ENCODE assay signal across 14 cellular contexts in genomic region chr14:85702191-85702590, GRCh38.
"Had no signal": no experiment of that assay in that cellular context is flagged by ENCODE, and none has a peak within 500 bp of the region (broad histone marks: within the 10 kb centered on the region; RNA-seq: fewer than 3 reads in every experiment).

No MANE protein-coding gene starts in this region.

- H3K4me3 Mint-ChIP-seq: activated naive CD4-positive, alpha-beta T cell treated with anti-CD3 and anti-CD28 coated beads, Interleukin-2, amount 10 ng/mL, durations not matched to agents 7 days and 5 days; mesothelial cell of epicardium; stimulated activated naive B cell treated with anti-CD40 and anti-IgM and Interleukin-4, amounts not matched to agents 10 μg/mL and 1 μg/mL and 100 μg/mL, for 72 hours had no signal

- H3K27ac ChIP-seq: cardiac muscle cell, colonic mucosa, esophagus muscularis mucosa, thyroid gland had no signal

- H3K36me3 ChIP-seq: cardiac muscle cell, colonic mucosa, esophagus muscularis mucosa, thyroid gland had no signal

- ATAC-seq: stimulated activated naive B cell treated with anti-CD40 and anti-IgM and Interleukin-4, amounts not matched to agents 10 μg/mL and 1 μg/mL and 100 μg/mL, for 72 hours had no signal

- H3K9me3 ChIP-seq: colonic mucosa, esophagus muscularis mucosa, thyroid gland had no signal

- H3K4me1 Mint-ChIP-seq: activated naive CD4-positive, alpha-beta T cell treated with anti-CD3 and anti-CD28 coated beads, Interleukin-2, amount 10 ng/mL, durations not matched to agents 7 days and 5 days; stimulated activated naive B cell treated with anti-CD40 and anti-IgM and Interleukin-4, amounts not matched to agents 10 μg/mL and 1 μg/mL and 100 μg/mL, for 72 hours had no signal

- H3K4me1 ChIP-seq: colonic mucosa, esophagus muscularis mucosa, thyroid gland had no signal

- H3K4me3 ChIP-seq: cardiac muscle cell, colonic mucosa, esophagus muscularis mucosa, thyroid gland had no signal

- H3K27ac Mint-ChIP-seq: activated naive CD4-positive, alpha-beta T cell treated with anti-CD3 and anti-CD28 coated beads, Interleukin-2, amount 10 ng/mL, durations not matched to agents 7 days and 5 days; activated T-helper 2 cell treated with anti-CD3 and anti-CD28 coated beads, Interferon-gamma antibody, Interleukin-2, Interleukin-4, amounts not matched to agents 10 μg/mL and 5 μg/mL and 100 μg/mL, durations not matched to agents 14 hours and 24 hours and 36 hours; mesothelial cell of epicardium; stimulated activated naive B cell treated with anti-CD40 and anti-IgM and Interleukin-4, amounts not matched to agents 10 μg/mL and 1 μg/mL and 100 μg/mL, for 72 hours had no signal

- DNase-seq: activated CD4-positive, alpha-beta T cell treated with anti-CD3 and anti-CD28 coated beads, Interleukin-2, amount 50 U/mL, for 1 hour; activated naive CD4-positive, alpha-beta T cell treated with anti-CD3 and anti-CD28 coated beads, Interleukin-2, amount 10 ng/mL, durations not matched to agents 7 days and 5 days; activated T-cell treated with anti-CD3 and anti-CD28 coated beads for 4 hours; colonic mucosa; foreskin melanocyte; posterior cingulate gyrus; stimulated activated CD4-positive, alpha-beta T cell treated with anti-CD3 and anti-CD28 coated beads, Interleukin-15, amount 100 ng/mL, for 24 hours; stimulated activated CD4-positive, alpha-beta T cell treated with anti-CD3 and anti-CD28 coated beads, Interleukin-4, amount 100 ng/mL, for 1 hour; stimulated activated naive B cell treated with anti-CD40 and anti-IgM and Interleukin-4, amounts not matched to agents 10 μg/mL and 1 μg/mL and 100 μg/mL, for 72 hours; thyroid gland had no signal

- H3K27me3 ChIP-seq: cardiac muscle cell, colonic mucosa, esophagus muscularis mucosa, thyroid gland had no signal

- H3K36me3 Mint-ChIP-seq: activated naive CD4-positive, alpha-beta T cell treated with anti-CD3 and anti-CD28 coated beads, Interleukin-2, amount 10 ng/mL, durations not matched to agents 7 days and 5 days; mesothelial cell of epicardium; stimulated activated naive B cell treated with anti-CD40 and anti-IgM and Interleukin-4, amounts not matched to agents 10 μg/mL and 1 μg/mL and 100 μg/mL, for 72 hours had no signal

- H3K27me3 Mint-ChIP-seq: activated naive CD4-positive, alpha-beta T cell treated with anti-CD3 and anti-CD28 coated beads, Interleukin-2, amount 10 ng/mL, durations not matched to agents 7 days and 5 days; stimulated activated naive B cell treated with anti-CD40 and anti-IgM and Interleukin-4, amounts not matched to agents 10 μg/mL and 1 μg/mL and 100 μg/mL, for 72 hours had no signal
